2 cellular contexts compared by ENCODE assay signal in the genomic region with DNA sequence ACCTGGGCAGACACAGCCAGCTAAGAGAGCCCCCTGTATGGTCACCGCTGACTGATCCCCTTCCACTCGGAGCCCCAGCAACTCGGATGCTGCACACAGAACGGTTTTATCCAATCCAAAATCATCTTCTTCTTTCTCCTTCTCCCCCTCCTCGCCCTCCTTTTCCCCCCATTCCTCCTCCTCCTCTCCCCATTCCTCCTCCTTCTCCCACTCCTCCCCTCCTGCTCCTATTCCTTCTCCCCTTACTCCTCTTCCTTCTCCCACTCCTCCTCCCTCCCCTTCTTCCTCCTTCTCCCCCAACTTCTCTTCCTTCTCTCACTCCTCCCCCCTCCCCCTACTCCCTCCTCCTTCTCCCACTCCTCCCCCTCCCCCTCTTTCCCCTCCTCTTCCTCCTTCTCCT.
TF ChIP-seq lines count a peak whose summit lies in the region.

No MANE protein-coding gene starts in this region.

TF ChIP-seq in K562, 482 proteins besides CTCF, POLR2A, EP300 and RAD21:
- TF ChIP-seq ZNF263 (CRISPR knock-in tag; IDR thresholded peaks at IDR 0.05; ENCODE audit: borderline replicate concordance), result peak; percentile 55; the same call in 1 of the 2 replicates
- peak in 1 of 2 experiments; percentile 39; a peak in 1 of 4 replicates for TF ChIP-seq KDM1A (IDR thresholded peaks at IDR 0.05)
- TF ChIP-seq HDAC1 (IDR thresholded peaks at IDR 0.05), result 0 out of 4 replicates have a peak, but pooled peaks of 1 of the 2 experiments have one; percentile 28
- TF ChIP-seq NELFE (IDR thresholded peaks at IDR 0.05; ENCODE audit: insufficient read depth, insufficient read length), result no peak
- TF ChIP-seq, protein P1, sequence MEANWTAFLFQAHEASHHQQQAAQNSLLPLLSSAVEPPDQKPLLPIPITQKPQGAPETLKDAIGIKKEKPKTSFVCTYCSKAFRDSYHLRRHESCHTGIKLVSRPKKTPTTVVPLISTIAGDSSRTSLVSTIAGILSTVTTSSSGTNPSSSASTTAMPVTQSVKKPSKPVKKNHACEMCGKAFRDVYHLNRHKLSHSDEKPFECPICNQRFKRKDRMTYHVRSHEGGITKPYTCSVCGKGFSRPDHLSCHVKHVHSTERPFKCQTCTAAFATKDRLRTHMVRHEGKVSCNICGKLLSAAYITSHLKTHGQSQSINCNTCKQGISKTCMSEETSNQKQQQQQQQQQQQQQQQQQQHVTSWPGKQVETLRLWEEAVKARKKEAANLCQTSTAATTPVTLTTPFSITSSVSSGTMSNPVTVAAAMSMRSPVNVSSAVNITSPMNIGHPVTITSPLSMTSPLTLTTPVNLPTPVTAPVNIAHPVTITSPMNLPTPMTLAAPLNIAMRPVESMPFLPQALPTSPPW (CRISPR knock-in tag; IDR thresholded peaks at IDR 0.05), result 0 out of 2 replicates have a peak, but pooled peaks have one; percentile 30
- TF ChIP-seq, protein P2, sequence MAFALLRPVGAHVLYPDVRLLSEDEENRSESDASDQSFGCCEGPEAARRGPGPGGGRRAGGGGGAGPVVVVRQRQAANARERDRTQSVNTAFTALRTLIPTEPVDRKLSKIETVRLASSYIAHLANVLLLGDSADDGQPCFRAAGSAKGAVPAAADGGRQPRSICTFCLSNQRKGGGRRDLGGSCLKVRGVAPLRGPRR (CRISPR knock-in tag; IDR thresholded peaks at IDR 0.05), result no peak
- peak; percentile 79 for TF ChIP-seq ZNF512 (tag; IDR thresholded peaks at IDR 0.05)
- no peak for TF ChIP-seq ZBTB1 (CRISPR knock-in tag; IDR thresholded peaks at IDR 0.05; ENCODE audit: borderline replicate concordance, low read depth)
- TF ChIP-seq SMARCA4 (IDR thresholded peaks at IDR 0.05), result peak; percentile 20; the same call in 1 of the 2 replicates

TF ChIP-seq in SK-N-SH treated with all-trans-retinoic acid at 6 μM for 48 hours, 23 proteins besides CTCF, POLR2A, EP300 and RAD21:
- no peak for TF ChIP-seq ZNF8 (CRISPR knock-in tag; IDR thresholded peaks at IDR 0.05)
- TF ChIP-seq SNAI2 (CRISPR knock-in tag; IDR thresholded peaks at IDR 0.05), result no peak
- TF ChIP-seq, protein P3, sequence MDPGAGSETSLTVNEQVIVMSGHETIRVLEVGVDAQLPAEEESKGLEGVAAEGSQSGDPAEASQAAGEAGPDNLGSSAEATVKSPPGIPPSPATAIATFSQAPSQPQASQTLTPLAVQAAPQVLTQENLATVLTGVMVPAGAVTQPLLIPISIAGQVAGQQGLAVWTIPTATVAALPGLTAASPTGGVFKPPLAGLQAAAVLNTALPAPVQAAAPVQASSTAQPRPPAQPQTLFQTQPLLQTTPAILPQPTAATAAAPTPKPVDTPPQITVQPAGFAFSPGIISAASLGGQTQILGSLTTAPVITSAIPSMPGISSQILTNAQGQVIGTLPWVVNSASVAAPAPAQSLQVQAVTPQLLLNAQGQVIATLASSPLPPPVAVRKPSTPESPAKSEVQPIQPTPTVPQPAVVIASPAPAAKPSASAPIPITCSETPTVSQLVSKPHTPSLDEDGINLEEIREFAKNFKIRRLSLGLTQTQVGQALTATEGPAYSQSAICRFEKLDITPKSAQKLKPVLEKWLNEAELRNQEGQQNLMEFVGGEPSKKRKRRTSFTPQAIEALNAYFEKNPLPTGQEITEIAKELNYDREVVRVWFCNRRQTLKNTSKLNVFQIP (CRISPR knock-in tag; IDR thresholded peaks at IDR 0.05; ENCODE audit: borderline replicate concordance, low read depth), result no peak
- TF ChIP-seq CSDC2 (CRISPR knock-in tag; IDR thresholded peaks at IDR 0.05), result no peak
- no peak for TF ChIP-seq ESRRG (CRISPR knock-in tag; IDR thresholded peaks at IDR 0.05)
- TF ChIP-seq RARB (CRISPR knock-in tag; IDR thresholded peaks at IDR 0.05), result no peak
